In the genomic region with DNA sequence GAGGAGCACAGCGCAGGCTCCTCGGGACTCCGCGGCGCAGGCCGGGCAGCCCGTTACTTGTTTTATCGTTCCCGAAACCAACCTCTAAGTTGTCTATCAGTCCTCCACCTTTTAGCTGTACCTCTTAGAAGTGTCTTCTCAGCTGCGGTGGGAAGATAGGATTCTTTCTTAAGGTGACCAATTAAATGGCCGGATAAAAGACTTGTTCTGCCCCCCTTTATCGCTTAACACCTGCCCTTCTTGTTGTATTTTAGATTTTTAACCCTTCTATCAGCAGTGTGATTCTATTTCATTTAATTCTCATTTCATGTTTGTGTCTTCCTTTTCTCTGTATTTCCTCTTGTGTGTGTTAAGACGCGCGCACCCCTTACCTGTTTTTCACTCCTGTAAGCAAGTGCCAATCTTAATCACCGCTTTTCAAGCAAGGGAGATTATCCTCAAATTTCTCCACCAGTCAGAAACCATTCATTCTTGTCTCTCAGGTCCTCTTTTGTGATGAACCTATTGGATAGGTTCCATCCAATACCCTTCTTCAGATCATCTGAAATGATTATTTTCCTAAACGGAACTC, we compare ENCODE assay signal across 8 cellular contexts. TPM values are rescaled to one million over a fixed set of nuclear protein-coding genes. Genes with fewer than 3 reads are reported as not detected.
DNase-seq lines count a peak whose midpoint lies in the region; ATAC-seq, FAIRE-seq and TF ChIP-seq lines count a peak whose summit lies in the region.

No MANE protein-coding gene starts in this region.

- no peak overlapping the region; the same call in 1 of the 2 replicates for H3K27ac ChIP-seq in HUES64 (ENCODE audit: low read depth, low read length)
- H3K27ac ChIP-seq in HepG2 (ENCODE audit: extremely low read length, insufficient read depth, low read length), result peak overlapping the region; percentile 90
- peak overlapping the region; percentile 87 to 93 for H3K27ac ChIP-seq in tibial artery

- in situ Hi-C loops in HepG2 (cut with HindIII; ENCODE audit: extremely low pct_ligation_motif_present, low pct_unique_long_range_greater_than_20kb), result no loop called here

- CTCF ChIA-PET in HepG2 (lab: Yijun Ruan, JAX; ENCODE audit: low intra/inter-chr PET ratio, low total read pairs), result no interaction called here

- H3K9ac ChIP-seq in ES-I3 (ENCODE audit: low read depth, low read length) (peak overlapping the region; percentile 89), HUES64 (ENCODE audit: low read depth, low read length) (peak overlapping the region; percentile 89), adipocyte (ENCODE audit: low read length) (peak overlapping the region; percentile 88), HepG2 (ENCODE audit: insufficient read depth, low read depth, low read length) (peak overlapping the region; percentile 98)

- BruUV-seq in HepG2 (replicated peaks; lab: Mats Ljungman, UMichigan), result TSS peak; percentile 66

- H3K36me3 ChIP-seq in ES-I3 (ENCODE audit: insufficient read depth, low read length), result no peaks in the 10 kb centered on the region
- H3K36me3 ChIP-seq in HUES64 (ENCODE audit: insufficient read depth, low read length), result peaks cover 10% of the 10 kb centered on the region; the same call in 1 of the 2 replicates
- H3K36me3 ChIP-seq in adipocyte (ENCODE audit: control insufficient read depth, insufficient read depth, low read length, severe bottlenecking), result peaks cover 8% of the 10 kb centered on the region
- H3K36me3 ChIP-seq in HepG2 (replicated peaks in 1 of 2; ENCODE audit: control insufficient read depth in 1 of 2, insufficient read depth in 2 of 2, low read length in 2 of 2), result peaks cover 0 to 8% of the 10 kb centered on the region in 2 experiments; a peak in 1 of 5 replicates
- peaks cover 5 to 16% (median 15%) of the 10 kb centered on the region in 3 donors for H3K36me3 ChIP-seq in tibial artery

- FAIRE-seq in HepG2 (lab: Jason Lieb, UNC), result no peak

- TF ChIP-seq RAD21 in HepG2 (CRISPR knock-in tag; IDR thresholded peaks at IDR 0.05), result no peak

- peaks cover 37% of the 10 kb centered on the region for H3K79me2 ChIP-seq in HepG2 (ENCODE audit: insufficient read depth, low read length)

- H3K9me3 ChIP-seq in ES-I3 (ENCODE audit: control insufficient read depth, insufficient read depth, low read length) (no peaks in the 10 kb centered on the region), HUES64 (ENCODE audit: insufficient read depth, low read depth, low read length) (no peaks in the 10 kb centered on the region), adipocyte (ENCODE audit: control insufficient read depth, low read length) (no peaks in the 10 kb centered on the region), HepG2 (ENCODE audit: low read length) (no peaks in the 10 kb centered on the region), tibial artery (no peaks in the 10 kb centered on the region)

- DNase-seq in adipocyte (ENCODE audit: low read depth), result no peak
- DNase-seq in HepG2 (ENCODE audit: low spot score), result no peak
- no peak for DNase-seq in tibial artery
- no peak for DNase-seq in amygdala (lab: John Stamatoyannopoulos, UW)
- DNase-seq in COR-L47 (lab: John Stamatoyannopoulos, UW), result no peak

- H3K4me1 ChIP-seq in ES-I3 (ENCODE audit: insufficient read depth, low read length) (no peaks in the 10 kb centered on the region), HUES64 (ENCODE audit: insufficient read depth, low read length) (peaks cover 7% of the 10 kb centered on the region; the same call in 1 of the 2 replicates), adipocyte (ENCODE audit: control insufficient read depth, insufficient read depth, low read length) (peaks cover 30% of the 10 kb centered on the region), HepG2 (ENCODE audit: insufficient read depth, low read length) (peaks cover 42% of the 10 kb centered on the region), tibial artery (peaks cover 0 to 15% (median 0%) of the 10 kb centered on the region in 4 donors)

- TF ChIP-seq EP300 in HepG2 (IDR thresholded peaks at IDR 0.05; ENCODE audit: low read depth in 2 of 2, low read length in 2 of 2), result no peak
- TF ChIP-seq EP300 in HepG2 (CRISPR knock-in tag; IDR thresholded peaks at IDR 0.05; ENCODE audit: borderline replicate concordance), result no peak

- WGBS in HUES64, result 26% methylated on average over 16 of the region's 17 CpGs
- WGBS in HepG2 (ENCODE audit: low lambda C conversion rate), result 6% methylated on average over 10 of the region's 17 CpGs

- H3K27me3 ChIP-seq in HUES64 (ENCODE audit: insufficient read depth, low read length) (peaks cover 40% of the 10 kb centered on the region), adipocyte (replicated peaks; ENCODE audit: control insufficient read depth, insufficient read depth, low read length) (no peaks in the 10 kb centered on the region), HepG2 (ENCODE audit: control insufficient read depth in 1 of 2, insufficient read depth in 2 of 2, low read length in 2 of 2) (no peaks in the 10 kb centered on the region; a peak in 1 of 5 replicates), tibial artery (no peaks in the 10 kb centered on the region)

- ATAC-seq in GM19467 (IDR thresholded peaks at IDR 0.05; ENCODE audit: unreplicated experiment), result peak; percentile 37
- no peak for ATAC-seq in HepG2

- intact Hi-C loops in HepG2 (cut with micrococcal nuclease; ENCODE audit: unreplicated experiment) (loop anchor here (5.0 kb wide), 1 partner anchor 635 kb away; no protein-coding TSS in a partner anchor), tibial artery (cut with DNase I; ENCODE audit: low total_unique reads) (no loop called here)

- TF ChIP-seq CTCF in HepG2 (CRISPR knock-in tag; IDR thresholded peaks at IDR 0.05) (no peak), tibial artery (IDR thresholded peaks at IDR 0.05) (no peak)

- peak overlapping the region; percentile 97 for H2AFZ ChIP-seq in HepG2 (ENCODE audit: low read length)

- POLR2A ChIA-PET in HepG2 (lab: Yijun Ruan, JAX), result interaction anchor here (0.6 to 3.3 kb wide), 6 partner anchors 18 to 249 kb away, joined by 3 to 23 read pairs (median 4); partner anchors contain the start of genes BDH2, CISD2 and UBE2D3

- H4K20me1 ChIP-seq in HepG2 (ENCODE audit: insufficient read depth, low read length), result peaks cover 14% of the 10 kb centered on the region; the same call in 1 of the 2 replicates

- H3K4me3 ChIP-seq in HUES64 (ENCODE audit: low read length), result peak overlapping the region; percentile 77
- peak overlapping the region; percentile 86 for H3K4me3 ChIP-seq in adipocyte (ENCODE audit: low read length)
- peak overlapping the region; percentile 81 to 90 (median 87) for H3K4me3 ChIP-seq in HepG2 (replicated peaks in 1 of 3; ENCODE audit: insufficient read depth in 1 of 3, low read depth in 2 of 3, low read length in 3 of 3)
- peak overlapping the region; percentile 69 to 93 for H3K4me3 ChIP-seq in tibial artery

- no peak; a peak in 1 of 4 replicates for TF ChIP-seq POLR2A in HepG2 (IDR thresholded peaks at IDR 0.05; ENCODE audit: insufficient read depth in 1 of 2, low read depth in 2 of 2, low read length in 2 of 2)

- H3K4me2 ChIP-seq in HepG2 (ENCODE audit: low read depth, low read length), result peak overlapping the region; percentile 82

RNA-seq across cellular contexts. Expression of gene SLC9B2, which starts 0.3 kb away (rescaled TPM):
- 3.5 TPM for polyA plus RNA-seq in HUES64 (2013, experiment 1 of 2)
- polyA plus RNA-seq in HUES64 (2013, experiment 2 of 2), result 6.4 TPM
- total RNA-seq in HepG2 (2016; rRNA removed; fragmentation: Illumina TruSeq; extraction: Trizol), result 38.5 and 38.9 TPM in 2 replicates
- total RNA-seq in HepG2 (2016; cell fraction: cytosol; rRNA removed; fragmentation: Illumina TruSeq; extraction: Trizol; ENCODE audit: low read depth), result 24.3 and 28.5 TPM in 2 replicates
- total RNA-seq in HepG2 (2016; cell fraction: insoluble cytoplasmic fraction; rRNA removed; fragmentation: Illumina TruSeq; extraction: Trizol), result 35.0 and 37.7 TPM in 2 replicates
- 43.9 and 47.9 TPM in 2 replicates for total RNA-seq in HepG2 (2016; cell fraction: membrane; rRNA removed; fragmentation: Illumina TruSeq; extraction: Trizol)
- total RNA-seq in HepG2 (2016; cell fraction: nucleus; rRNA removed; fragmentation: Illumina TruSeq; extraction: Trizol), result 39.6 and 40.9 TPM in 2 replicates
- 22.3 and 23.5 TPM in 2 replicates for polyA plus RNA-seq in HepG2 (2011; rRNA removed)
- 13.2 and 23.4 TPM in 2 replicates for polyA plus RNA-seq in HepG2 (2011; cell fraction: cytosol; rRNA removed)
- polyA plus RNA-seq in HepG2 (2011; cell fraction: nucleus; rRNA removed), result 21.4 and 26.7 TPM in 2 replicates
- 36.0 and 40.1 TPM in 2 replicates for polyA plus RNA-seq in HepG2 (2012)
- polyA plus RNA-seq in HepG2 (2016; cell fraction: cytosol; fragmentation: Illumina TruSeq; extraction: Trizol; ENCODE audit: low read depth), result 30.2 and 35.0 TPM in 2 replicates
- 41.3 and 46.7 TPM in 2 replicates for polyA plus RNA-seq in HepG2 (2016; cell fraction: insoluble cytoplasmic fraction; fragmentation: Illumina TruSeq; extraction: Trizol; ENCODE audit: low read depth)
- 38.9 and 43.7 TPM in 2 replicates for polyA plus RNA-seq in HepG2 (2016; cell fraction: membrane; fragmentation: Illumina TruSeq; extraction: Trizol; ENCODE audit: low read depth)
- 31.1 and 35.8 TPM in 2 replicates for polyA plus RNA-seq in HepG2 (2016; cell fraction: nucleus; fragmentation: Illumina TruSeq; extraction: Trizol; ENCODE audit: insufficient read depth, low read depth)
- 9.2 and 46.5 TPM in 2 replicates for polyA minus RNA-seq in HepG2 (2011; rRNA and poly(A)+ RNA removed; ENCODE audit: low replicate concordance)
- polyA minus RNA-seq in HepG2 (2011; cell fraction: cytosol; rRNA and poly(A)+ RNA removed), result 13.6 and 19.6 TPM in 2 replicates
- 93.9 and 106 TPM in 2 replicates for polyA minus RNA-seq in HepG2 (2011; cell fraction: nucleus; rRNA and poly(A)+ RNA removed)

RNA-seq across cellular contexts. Expression of gene BDH2, which starts 22.8 kb away (rescaled TPM):
- 49.0 TPM for polyA plus RNA-seq in HUES64 (2013, experiment 1 of 2)
- polyA plus RNA-seq in HUES64 (2013, experiment 2 of 2), result 46.6 TPM
- 46.2 and 61.0 TPM in 2 replicates for total RNA-seq in HepG2 (2016; rRNA removed; fragmentation: Illumina TruSeq; extraction: Trizol)
- total RNA-seq in HepG2 (2016; cell fraction: cytosol; rRNA removed; fragmentation: Illumina TruSeq; extraction: Trizol; ENCODE audit: low read depth), result 5.9 and 7.4 TPM in 2 replicates
- total RNA-seq in HepG2 (2016; cell fraction: insoluble cytoplasmic fraction; rRNA removed; fragmentation: Illumina TruSeq; extraction: Trizol), result 43.7 and 65.1 TPM in 2 replicates
- 9.9 and 10.2 TPM in 2 replicates for total RNA-seq in HepG2 (2016; cell fraction: membrane; rRNA removed; fragmentation: Illumina TruSeq; extraction: Trizol)
- total RNA-seq in HepG2 (2016; cell fraction: nucleus; rRNA removed; fragmentation: Illumina TruSeq; extraction: Trizol), result 25.2 and 26.4 TPM in 2 replicates
- 29.1 and 34.8 TPM in 2 replicates for polyA plus RNA-seq in HepG2 (2011; rRNA removed)
- polyA plus RNA-seq in HepG2 (2011; cell fraction: cytosol; rRNA removed), result 13.8 and 17.3 TPM in 2 replicates
- polyA plus RNA-seq in HepG2 (2011; cell fraction: nucleus; rRNA removed), result 27.4 and 37.3 TPM in 2 replicates
- 18.9 and 28.5 TPM in 2 replicates for polyA plus RNA-seq in HepG2 (2012)
- polyA plus RNA-seq in HepG2 (2016; cell fraction: cytosol; fragmentation: Illumina TruSeq; extraction: Trizol; ENCODE audit: low read depth), result 4.4 and 4.7 TPM in 2 replicates
- polyA plus RNA-seq in HepG2 (2016; cell fraction: insoluble cytoplasmic fraction; fragmentation: Illumina TruSeq; extraction: Trizol; ENCODE audit: low read depth), result 55.9 and 59.9 TPM in 2 replicates
- polyA plus RNA-seq in HepG2 (2016; cell fraction: membrane; fragmentation: Illumina TruSeq; extraction: Trizol; ENCODE audit: low read depth), result 6.3 and 6.9 TPM in 2 replicates
- 36.7 and 40.0 TPM in 2 replicates for polyA plus RNA-seq in HepG2 (2016; cell fraction: nucleus; fragmentation: Illumina TruSeq; extraction: Trizol; ENCODE audit: insufficient read depth, low read depth)
- polyA minus RNA-seq in HepG2 (2011; rRNA and poly(A)+ RNA removed; ENCODE audit: low replicate concordance), result 4.5 and 6.4 TPM in 2 replicates
- polyA minus RNA-seq in HepG2 (2011; cell fraction: cytosol; rRNA and poly(A)+ RNA removed), result 3.3 and 9.4 TPM in 2 replicates
- polyA minus RNA-seq in HepG2 (2011; cell fraction: nucleus; rRNA and poly(A)+ RNA removed), result 19.2 and 27.6 TPM in 2 replicates

RNA-seq across cellular contexts. Expression of gene SLC9B1, which starts 57.4 kb away (rescaled TPM):
- 0.50 TPM for polyA plus RNA-seq in HUES64 (2013, experiment 1 of 2)
- polyA plus RNA-seq in HUES64 (2013, experiment 2 of 2), result 0.51 TPM
- total RNA-seq in HepG2 (2016; rRNA removed; fragmentation: Illumina TruSeq; extraction: Trizol), result 0.20 TPM in 1 of 2 replicates, not detected in the other
- total RNA-seq in HepG2 (2016; cell fraction: cytosol; rRNA removed; fragmentation: Illumina TruSeq; extraction: Trizol; ENCODE audit: low read depth), result 0.71 and 0.81 TPM in 2 replicates
- total RNA-seq in HepG2 (2016; cell fraction: insoluble cytoplasmic fraction; rRNA removed; fragmentation: Illumina TruSeq; extraction: Trizol), result 0.28 TPM in 1 of 2 replicates, not detected in the other
- total RNA-seq in HepG2 (2016; cell fraction: membrane; rRNA removed; fragmentation: Illumina TruSeq; extraction: Trizol), result 0.24 and 0.31 TPM in 2 replicates
- total RNA-seq in HepG2 (2016; cell fraction: nucleus; rRNA removed; fragmentation: Illumina TruSeq; extraction: Trizol), result 0.53 TPM in 1 of 2 replicates, not detected in the other
- 0.17 and 0.18 TPM in 2 replicates for polyA plus RNA-seq in HepG2 (2011; rRNA removed)
- polyA plus RNA-seq in HepG2 (2011; cell fraction: cytosol; rRNA removed), result 0.13 and 0.45 TPM in 2 replicates
- polyA plus RNA-seq in HepG2 (2011; cell fraction: nucleus; rRNA removed), result 0.43 TPM in 1 of 2 replicates, not detected in the other
- polyA plus RNA-seq in HepG2 (2012), result 0.29 and 1.1 TPM in 2 replicates
- 0.20 TPM in 1 of 2 replicates, not detected in the other for polyA plus RNA-seq in HepG2 (2016; cell fraction: cytosol; fragmentation: Illumina TruSeq; extraction: Trizol; ENCODE audit: low read depth)
- polyA plus RNA-seq in HepG2 (2016; cell fraction: insoluble cytoplasmic fraction; fragmentation: Illumina TruSeq; extraction: Trizol; ENCODE audit: low read depth), result not detected in 2 replicates
- polyA plus RNA-seq in HepG2 (2016; cell fraction: membrane; fragmentation: Illumina TruSeq; extraction: Trizol; ENCODE audit: low read depth), result not detected in 2 replicates
- polyA plus RNA-seq in HepG2 (2016; cell fraction: nucleus; fragmentation: Illumina TruSeq; extraction: Trizol; ENCODE audit: insufficient read depth, low read depth), result not detected in 2 replicates
- 0.12 TPM in 1 of 2 replicates, not detected in the other for polyA minus RNA-seq in HepG2 (2011; rRNA and poly(A)+ RNA removed; ENCODE audit: low replicate concordance)
- polyA minus RNA-seq in HepG2 (2011; cell fraction: cytosol; rRNA and poly(A)+ RNA removed), result 1.1 TPM in 1 of 2 replicates, not detected in the other
- 2.6 and 4.0 TPM in 2 replicates for polyA minus RNA-seq in HepG2 (2011; cell fraction: nucleus; rRNA and poly(A)+ RNA removed)
